8 cellular contexts compared by ENCODE assay signal in genomic region chr3:192816274-192816853, GRCh38.
DNase-seq lines count a peak whose midpoint lies in the region; ATAC-seq, FAIRE-seq and TF ChIP-seq lines count a peak whose summit lies in the region.

No MANE protein-coding gene starts in this region.

- no peak for TF ChIP-seq POLR2A in K562 (conservative IDR thresholded peaks at IDR 0.05)

- ATAC-seq in K562 (peak; percentile 63; the same call in 2 of the 3 replicates), HG03025 (IDR thresholded peaks at IDR 0.05; ENCODE audit: low FRiP score, unreplicated experiment) (no peak), omental fat pad (ENCODE audit: low FRiP score) (no peak)

- H3K79me2 ChIP-seq in K562 (ENCODE audit: control insufficient read depth, insufficient read depth, low read length): no peaks in the 10 kb centered on the region

- H3K27me3 ChIP-seq in BJ (ENCODE audit: control insufficient read depth, insufficient read depth, low read length) (no peaks in the 10 kb centered on the region), K562 (ENCODE audit: control insufficient read depth in 2 of 2, insufficient read depth in 2 of 2, low read length in 2 of 2) (peaks cover 0 to 4% of the 10 kb centered on the region in 2 experiments; a peak in 1 of 5 replicates), liver (ENCODE audit: control insufficient read depth in 4 of 4, insufficient read depth in 4 of 4, low read length in 3 of 4) (no peaks in the 10 kb centered on the region)

- no TSS peak for BruUV-seq in K562 (replicated peaks; lab: Mats Ljungman, UMichigan)

- in situ Hi-C loops in K562 (cut with MboI): loop anchor here (10.0 to 25.0 kb wide), 2 partner anchors 748 to 1496 kb away; no protein-coding TSS in a partner anchor

- DNase-seq in BJ (ENCODE audit: low read depth) (no peak), GM20000 (ENCODE audit: low spot score) (no peak), NCI-H510A (lab: John Stamatoyannopoulos, UW) (peak; percentile 1), K562 (ENCODE audit: extremely low read depth in 1 of 4, low spot score in 3 of 4) (peak; percentile 17 to 36 (median 23)), omental fat pad (ENCODE audit: low spot score) (no peak), HuH-7.5 (ENCODE audit: low spot score) (no peak)

- H3K9me1 ChIP-seq in K562 (ENCODE audit: control insufficient read depth, insufficient read depth, low read length): no peaks in the 10 kb centered on the region

- H3K4me1 ChIP-seq in K562 (replicated peaks in 1 of 2; ENCODE audit: control insufficient read depth in 2 of 2, insufficient read depth in 2 of 2, low read length in 2 of 2) (no peaks in the 10 kb centered on the region), liver (ENCODE audit: control insufficient read depth in 4 of 4, insufficient read depth in 4 of 4, low read length in 3 of 4) (no peaks in the 10 kb centered on the region)

- TF ChIP-seq RAD21 in K562 (CRISPR knock-in tag; conservative IDR thresholded peaks at IDR 0.05 in 1 of 2, IDR thresholded peaks at IDR 0.05 in 1 of 2) (peak; percentile 78 to 79), liver (IDR thresholded peaks at IDR 0.05) (peak; percentile 91 to 92)

- 2% methylated on average over 7 of the region's 7 CpGs for WGBS in K562 (ENCODE audit: insufficient coverage, low coverage, missing lambda C conversion rate)
- WGBS in liver: 58% methylated on average over 7 of the region's 7 CpGs

- TF ChIP-seq EP300 in K562 (IDR thresholded peaks at IDR 0.05; ENCODE audit: low read length): no peak

- TF ChIP-seq CTCF in BJ (IDR thresholded peaks at IDR 0.05; ENCODE audit: insufficient read depth, low read depth, low read length) (peak; percentile 59), GM20000 (IDR thresholded peaks at IDR 0.05; ENCODE audit: extremely low read depth, missing control alignments) (peak; percentile 36), K562 (IDR thresholded peaks at IDR 0.05 in 2 of 3, conservative IDR thresholded peaks at IDR 0.05 in 1 of 3; ENCODE audit: insufficient read depth in 2 of 3, low read depth in 1 of 3, low read length in 3 of 3) (peak; percentile 43 to 71 (median 58); a peak in 4 of 6 replicates), liver (IDR thresholded peaks at IDR 0.05; ENCODE audit: low read depth, low read length, missing input control) (peak; percentile 80), omental fat pad (IDR thresholded peaks at IDR 0.05) (peak in 1 of 3 donors; percentile 54)

- POLR2A ChIA-PET in BJ (lab: Charles Lee): interaction anchor here (0.7 kb wide), 1 partner anchor 225 kb away, joined by 4 read pairs; no protein-coding TSS in a partner anchor
- POLR2A ChIA-PET in K562 (lab: Yijun Ruan, JAX): no interaction called here

- CTCF ChIA-PET in BJ (lab: Yijun Ruan, JAX) (interaction anchor here (0.6 to 14.9 kb wide), 21 partner anchors 9 to 756 kb away, joined by 3 to 331 read pairs (median 4); partner anchors contain the start of gene MB21D2), K562 (lab: Yijun Ruan, JAX; ENCODE audit: low intra/inter-chr PET ratio) (interaction anchor here (0.6 to 2.0 kb wide), 5 partner anchors 168 to 756 kb away, joined by 3 to 10 read pairs (median 3); no protein-coding TSS in a partner anchor)

- intact Hi-C loops in K562 (cut with micrococcal nuclease): loop anchor here (1.0 to 10.0 kb wide), 5 partner anchors 225 to 1498 kb away; no protein-coding TSS in a partner anchor

- H3K9me3 ChIP-seq in K562 (replicated peaks; ENCODE audit: control insufficient read depth, insufficient read depth, low read depth, low read length): no peaks in the 10 kb centered on the region
- no peaks in the 10 kb centered on the region for H3K9me3 ChIP-seq in liver (ENCODE audit: control insufficient read depth in 4 of 4, low read length in 3 of 4)

- no peak overlapping the region for H2AFZ ChIP-seq in K562 (ENCODE audit: low read depth, low read length)

- no peak overlapping the region for H3K4me3 ChIP-seq in BJ (ENCODE audit: low read depth, low read length)
- H3K4me3 ChIP-seq in K562: no peak overlapping the region
- H3K4me3 ChIP-seq in liver (ENCODE audit: low read depth in 1 of 3, low read length in 3 of 3): no peak overlapping the region

- H3K9ac ChIP-seq in K562 (ENCODE audit: insufficient read depth in 1 of 2, low read depth in 2 of 2, low read length in 2 of 2): no peak overlapping the region
- no peak overlapping the region for H3K9ac ChIP-seq in liver (ENCODE audit: low read depth in 1 of 2, low read length in 2 of 2)

- no peak overlapping the region for H3K4me2 ChIP-seq in K562 (ENCODE audit: insufficient read depth, low read length)

- H3K27ac ChIP-seq in K562 (ENCODE audit: extremely low read depth, low read depth, low read length): no peak overlapping the region
- no peak overlapping the region for H3K27ac ChIP-seq in liver (ENCODE audit: low read depth in 1 of 2, low read length in 2 of 2)

- H3K36me3 ChIP-seq in BJ (ENCODE audit: control insufficient read depth, insufficient read depth, low read length) (no peaks in the 10 kb centered on the region), K562 (ENCODE audit: control insufficient read depth, insufficient read depth, low read length) (no peaks in the 10 kb centered on the region), liver (ENCODE audit: control insufficient read depth in 4 of 4, insufficient read depth in 3 of 4, low read depth in 1 of 4, low read length in 3 of 4) (no peaks in the 10 kb centered on the region)

- no peaks in the 10 kb centered on the region for H4K20me1 ChIP-seq in K562 (replicated peaks; ENCODE audit: control insufficient read depth, insufficient read depth, low read length)

- FAIRE-seq in K562 (lab: Jason Lieb, UNC): peak; percentile 59

TF ChIP-seq in K562, 482 proteins besides CTCF, POLR2A, EP300 and RAD21:
- TF ChIP-seq KLF1 (tag; IDR thresholded peaks at IDR 0.05) (no peak), SMC3 (conservative IDR thresholded peaks at IDR 0.05; ENCODE audit: insufficient read depth, low read depth, low read length) (0 out of 2 replicates have a peak, but pooled peaks have one; percentile 16), NFIC (IDR thresholded peaks at IDR 0.05) (peak; percentile 72), ZKSCAN1 (IDR thresholded peaks at IDR 0.05; ENCODE audit: low read depth, low read length) (no peak), DEAF1 (CRISPR knock-in tag; IDR thresholded peaks at IDR 0.05) (peak; percentile 70)

TF ChIP-seq in liver, 16 proteins besides CTCF, POLR2A, EP300 and RAD21 (continues in another document):
- no peak for TF ChIP-seq MAX (IDR thresholded peaks at IDR 0.05)
- no peak for TF ChIP-seq SP1 (IDR thresholded peaks at IDR 0.05)
- no peak for TF ChIP-seq TAF1 (conservative IDR thresholded peaks at IDR 0.05)
- TF ChIP-seq JUND (IDR thresholded peaks at IDR 0.05): no peak
- TF ChIP-seq EGR1 (IDR thresholded peaks at IDR 0.05; ENCODE audit: low read depth in 2 of 2): no peak
- no peak for TF ChIP-seq REST (IDR thresholded peaks at IDR 0.05)
- TF ChIP-seq HNF4A (conservative IDR thresholded peaks at IDR 0.05): no peak
- no peak for TF ChIP-seq GABPA (IDR thresholded peaks at IDR 0.05 in 1 of 2, conservative IDR thresholded peaks at IDR 0.05 in 1 of 2)
- no peak for TF ChIP-seq HNF4G (IDR thresholded peaks at IDR 0.05)
- TF ChIP-seq YY1 (IDR thresholded peaks at IDR 0.05): no peak
- no peak for TF ChIP-seq ATF3 (IDR thresholded peaks at IDR 0.05)
- TF ChIP-seq RXRA (IDR thresholded peaks at IDR 0.05): no peak
- TF ChIP-seq FOXA1 (IDR thresholded peaks at IDR 0.05): no peak
- no peak for TF ChIP-seq ZBTB33 (IDR thresholded peaks at IDR 0.05)

Comparison
In these comparisons a context has a peak if more than half of its experiments do, and no peak if none do; other contexts are left out.
1. DNase-seq: peak in NCI-H510A (single experiment) and K562 (4 of 4); none in BJ (single experiment), GM20000 (single experiment), omental fat pad (single experiment) and HuH-7.5 (single experiment).